ENCODE assay signal across 9 cellular contexts in the genomic region with DNA sequence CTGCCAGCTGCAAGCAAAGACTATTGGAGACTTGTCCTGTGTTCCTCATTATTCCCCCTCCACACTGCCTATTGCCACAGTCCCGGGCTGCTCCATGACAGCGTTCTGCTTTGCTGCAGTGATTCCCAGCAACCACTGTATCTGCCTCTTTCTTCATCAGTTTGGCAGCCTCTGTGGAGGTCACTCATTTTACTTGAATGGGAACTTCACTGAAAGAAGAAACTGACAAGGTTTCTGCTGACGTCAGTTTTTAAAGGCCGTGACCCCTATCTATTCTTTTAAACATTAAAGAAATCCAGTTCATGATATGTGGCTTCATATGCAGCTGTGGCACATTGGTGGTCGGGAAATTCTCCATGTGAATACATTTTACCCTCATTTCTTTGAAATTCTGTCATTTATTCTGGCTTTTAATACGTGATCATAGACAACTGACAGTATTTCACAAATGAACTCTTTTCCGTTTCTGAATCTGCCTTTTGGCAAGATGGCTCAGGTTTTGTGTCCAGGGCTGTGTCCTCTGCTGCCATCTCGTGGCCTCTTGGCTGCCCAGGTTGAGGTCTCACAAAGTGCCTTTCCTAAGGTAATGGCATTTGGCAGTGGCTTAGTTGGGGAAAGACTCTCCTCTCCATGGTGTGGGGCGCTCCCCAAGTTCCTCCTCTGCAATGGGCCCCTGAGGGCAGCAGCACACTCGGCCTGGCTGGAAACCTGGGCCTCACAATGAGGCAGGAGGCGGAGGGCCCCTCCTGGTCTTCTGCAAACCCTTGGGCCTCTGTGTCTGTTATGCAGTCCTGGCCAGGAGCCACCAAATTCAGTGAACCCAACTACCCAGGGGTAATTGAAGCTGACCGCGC. TPM values are rescaled to one million over a fixed set of nuclear protein-coding genes. Genes with fewer than 3 reads are reported as not detected.
DNase-seq lines count a peak whose midpoint lies in the region; ATAC-seq, FAIRE-seq and TF ChIP-seq lines count a peak whose summit lies in the region.
"Had no signal": no experiment of that assay in that cellular context is flagged by ENCODE, and none has a peak within 500 bp of the region (broad histone marks: within the 10 kb centered on the region; RNA-seq: fewer than 3 reads in every experiment).

No MANE protein-coding gene starts in this region.

- intact Hi-C loops in testis (cut with DNase I; ENCODE audit: low total_unique reads), result no loop called here

- TF ChIP-seq CTCF in Loucy (conservative IDR thresholded peaks at IDR 0.05; ENCODE audit: low read length) (peak; percentile 91), omental fat pad (IDR thresholded peaks at IDR 0.05) (peak in 2 of 3 donors; percentile 15 to 32), testis (IDR thresholded peaks at IDR 0.05) (peak; percentile 74 to 76 (median 74))

- TF ChIP-seq POLR2A in testis (IDR thresholded peaks at IDR 0.05), result no peak

- H3K9me3 ChIP-seq in Loucy (ENCODE audit: insufficient read depth, low read depth, low read length) (no peaks in the 10 kb centered on the region), testis (no peaks in the 10 kb centered on the region)

- no peaks in the 10 kb centered on the region for H3K9me2 ChIP-seq in Loucy (replicated peaks; ENCODE audit: low read depth, low read length)

- no peaks in the 10 kb centered on the region for H3F3A ChIP-seq in Loucy (ENCODE audit: low read depth)

- peak overlapping the region in 1 of 2 donors; percentile 48 for H3K27ac ChIP-seq in testis

- H3K79me2 ChIP-seq in Loucy (ENCODE audit: insufficient read depth, low read length), result peaks cover 7% of the 10 kb centered on the region

- peak; percentile 65 for DNase-seq in DMS53 (lab: John Stamatoyannopoulos, UW)
- peak; percentile 83 for DNase-seq in SHP77 treated with DMSO at 0.1 percent for 48 hours (lab: John Stamatoyannopoulos, UW)
- peak; percentile 82 for DNase-seq in activated naive CD4-positive, alpha-beta T cell treated with Interleukin-2 at 50 U/mL for 16 hours
- peak; percentile 54 to 69 for DNase-seq in frontal cortex (ENCODE audit: low spot score in 2 of 2)
- peak; percentile 54 for DNase-seq in omental fat pad (ENCODE audit: low spot score)
- DNase-seq in testis, result peak; percentile 88
- DNase-seq in cortex of kidney (lab: John Stamatoyannopoulos, UW), result no peak

- H4K20me1 ChIP-seq in Loucy (ENCODE audit: insufficient read depth, low read length, poor library complexity, severe bottlenecking), result no peaks in the 10 kb centered on the region

- H3K9ac ChIP-seq in Loucy (ENCODE audit: low read depth, low read length, poor library complexity, severe bottlenecking), result peak overlapping the region; percentile 41

- H3K4me2 ChIP-seq in Loucy (ENCODE audit: low read depth, low read length, poor library complexity, severe bottlenecking), result peak overlapping the region; percentile 31

- no peaks in the 10 kb centered on the region for H3K36me3 ChIP-seq in Loucy (ENCODE audit: insufficient read depth, low read length)
- no peaks in the 10 kb centered on the region for H3K36me3 ChIP-seq in testis (ENCODE audit: low read depth, missing control alignments)

- 30 to 35% methylated on average over 13 of the region's 13 CpGs for WGBS in testis, 2 donors

- FAIRE-seq in frontal cortex (lab: Jason Lieb, UNC), result no peak
- FAIRE-seq: colon had no signal

- H3K4me1 ChIP-seq in Loucy (ENCODE audit: insufficient read depth, low read length, poor library complexity, severe bottlenecking), result peaks cover 57% of the 10 kb centered on the region
- peaks cover 20% of the 10 kb centered on the region for H3K4me1 ChIP-seq in testis

- no peak for ATAC-seq in omental fat pad (ENCODE audit: low FRiP score)

- H2AFZ ChIP-seq in Loucy (ENCODE audit: low read length), result peak overlapping the region; percentile 76

- H3K27me3 ChIP-seq in Loucy (ENCODE audit: insufficient read depth, low read length, poor library complexity, severe bottlenecking) (no peaks in the 10 kb centered on the region), testis (no peaks in the 10 kb centered on the region)

- no peak overlapping the region for H3K4me3 ChIP-seq in Loucy (ENCODE audit: low read length, poor library complexity, severe bottlenecking)
- H3K4me3 ChIP-seq in testis, result no peak overlapping the region

RNA-seq across cellular contexts. Expression of gene TMEM253, which starts 5.9 kb away (rescaled TPM):
- total RNA-seq in frontal cortex, result not detected
- 1 to 10 TPM in 1 of 4 donors, under 1 TPM in 1, not detected in 2; 0.75 to 2.4 TPM for total RNA-seq in omental fat pad
- under 1 TPM in 1 of 2 donors, not detected in 1; 0.50 TPM for total RNA-seq in testis
- 0.65 TPM for polyA plus RNA-seq in testis (ENCODE audit: insufficient read depth, low read depth, low replicate concordance)

RNA-seq across cellular contexts. Expression of gene ZNF219, which starts 8.3 kb away (rescaled TPM):
- 6.9 TPM for total RNA-seq in frontal cortex
- 10 to 100 TPM; 19.2 to 56.3 (median 38.1) TPM for total RNA-seq in omental fat pad
- 10 to 100 TPM; 42.8 to 64.8 TPM for total RNA-seq in testis
- 17.7 TPM for polyA plus RNA-seq in testis (ENCODE audit: insufficient read depth, low read depth, low replicate concordance)

RNA-seq across cellular contexts. Expression of gene ARHGEF40, which starts 36.6 kb away (rescaled TPM):
- total RNA-seq in frontal cortex (11.4 TPM), omental fat pad (10 to 100 TPM; 30.0 to 91.3 (median 40.6) TPM), testis (10 to 100 TPM; 30.5 to 36.9 TPM)
- polyA plus RNA-seq in testis (ENCODE audit: insufficient read depth, low read depth, low replicate concordance), result 22.0 TPM

RNA-seq across cellular contexts. Expression of gene RNASE8, which starts 49.1 kb away (rescaled TPM):
- total RNA-seq in frontal cortex (not detected), omental fat pad (not detected), testis (not detected)
- polyA plus RNA-seq in testis (ENCODE audit: insufficient read depth, low read depth, low replicate concordance), result not detected

RNA-seq across cellular contexts. Expression of gene OR5AU1, which starts 49.1 kb away (rescaled TPM):
- not detected for total RNA-seq in frontal cortex
- under 1 TPM in 1 of 4 donors, not detected in 3; 0.09 TPM for total RNA-seq in omental fat pad
- under 1 TPM in 1 of 2 donors, not detected in 1; 0.43 TPM for total RNA-seq in testis
- polyA plus RNA-seq in testis (ENCODE audit: insufficient read depth, low read depth, low replicate concordance), result not detected

Comparison
In these comparisons a context has a peak if more than half of its experiments do, and no peak if none do; other contexts are left out.
1. CTCF ChIP-seq: peak in every context shown above with its lines; median percentile 91 in Loucy; 74 in testis; 24 in omental fat pad.